In genomic region chr7:138049505-138050116, GRCh38 we compare ENCODE assay signal across 1 cellular context.
TF ChIP-seq lines count a peak whose summit lies in the region.

No MANE protein-coding gene starts in this region.

TF ChIP-seq in HepG2, 621 proteins besides CTCF, POLR2A, EP300 and RAD21 (continued from another document and continues in another):
- TF ChIP-seq HOMEZ (CRISPR knock-in tag; IDR thresholded peaks at IDR 0.05; ENCODE audit: low read depth), result peak; percentile 81; the same call in 1 of the 2 replicates
- TF ChIP-seq ZNF496 (CRISPR knock-in tag; IDR thresholded peaks at IDR 0.05; ENCODE audit: insufficient replicate concordance), result no peak
- TF ChIP-seq MAFG (CRISPR knock-in tag; IDR thresholded peaks at IDR 0.05), result no peak
- TF ChIP-seq SNAPC2 (CRISPR knock-in tag; IDR thresholded peaks at IDR 0.05), result no peak
- no peak for TF ChIP-seq ZBTB10 (CRISPR knock-in tag; IDR thresholded peaks at IDR 0.05; ENCODE audit: borderline replicate concordance)
- peak; percentile 83 for TF ChIP-seq ARID3A (IDR thresholded peaks at IDR 0.05; ENCODE audit: low read depth, low read length)
- no peak for TF ChIP-seq MLLT10 (CRISPR knock-in tag; IDR thresholded peaks at IDR 0.05)
- TF ChIP-seq ZSCAN21 (CRISPR knock-in tag; IDR thresholded peaks at IDR 0.05; ENCODE audit: borderline replicate concordance), result no peak
- no peak for TF ChIP-seq GRHL1 (CRISPR knock-in tag; conservative IDR thresholded peaks at IDR 0.05)
- TF ChIP-seq SIN3A (IDR thresholded peaks at IDR 0.05; ENCODE audit: borderline replicate concordance, low read depth, low read length), result no peak
- TF ChIP-seq DNMT3B (CRISPR knock-in tag; conservative IDR thresholded peaks at IDR 0.05), result no peak
- no peak for TF ChIP-seq SP1 (IDR thresholded peaks at IDR 0.05)
- TF ChIP-seq SP1 (CRISPR knock-in tag; IDR thresholded peaks at IDR 0.05), result no peak
- TF ChIP-seq ZBTB42 (CRISPR knock-in tag; IDR thresholded peaks at IDR 0.05), result no peak
- TF ChIP-seq ATRX (CRISPR knock-in tag; IDR thresholded peaks at IDR 0.05; ENCODE audit: borderline replicate concordance), result no peak
- TF ChIP-seq WIZ (CRISPR knock-in tag; IDR thresholded peaks at IDR 0.05), result no peak
- no peak for TF ChIP-seq NFYC (CRISPR knock-in tag; IDR thresholded peaks at IDR 0.05)
- TF ChIP-seq CREB1 (IDR thresholded peaks at IDR 0.05), result no peak
- TF ChIP-seq CREB1 (CRISPR knock-in tag; IDR thresholded peaks at IDR 0.05), result peak; percentile 61
- TF ChIP-seq ZNF816 (CRISPR knock-in tag; IDR thresholded peaks at IDR 0.05; ENCODE audit: borderline replicate concordance), result no peak; the same call in 1 of the 2 replicates
- TF ChIP-seq TCF7 (IDR thresholded peaks at IDR 0.05; ENCODE audit: low read depth), result peak; percentile 44; the same call in 1 of the 2 replicates
- no peak for TF ChIP-seq HOXA5 (CRISPR knock-in tag; IDR thresholded peaks at IDR 0.05)
- TF ChIP-seq TBP (CRISPR knock-in tag; IDR thresholded peaks at IDR 0.05), result no peak
- TF ChIP-seq DR1 (CRISPR knock-in tag; IDR thresholded peaks at IDR 0.05), result no peak
- no peak for TF ChIP-seq ZFP36L2 (CRISPR knock-in tag; IDR thresholded peaks at IDR 0.05)
- no peak for TF ChIP-seq ZMYM3 (CRISPR knock-in tag; IDR thresholded peaks at IDR 0.05)
- TF ChIP-seq CREBL2 (CRISPR knock-in tag; IDR thresholded peaks at IDR 0.05; ENCODE audit: borderline replicate concordance), result no peak
- TF ChIP-seq SKIL (CRISPR knock-in tag; IDR thresholded peaks at IDR 0.05; ENCODE audit: borderline replicate concordance), result no peak
- no peak for TF ChIP-seq NFE2 (CRISPR knock-in tag; IDR thresholded peaks at IDR 0.05)
- TF ChIP-seq CENPBD1 (CRISPR knock-in tag; IDR thresholded peaks at IDR 0.05; ENCODE audit: borderline replicate concordance, low read depth), result no peak
- TF ChIP-seq SNAPC5 (CRISPR knock-in tag; IDR thresholded peaks at IDR 0.05; ENCODE audit: borderline replicate concordance), result no peak
- no peak for TF ChIP-seq SCMH1 (CRISPR knock-in tag; IDR thresholded peaks at IDR 0.05; ENCODE audit: borderline replicate concordance)
- TF ChIP-seq ZBTB26 (CRISPR knock-in tag; IDR thresholded peaks at IDR 0.05; ENCODE audit: borderline replicate concordance), result no peak
- TF ChIP-seq TEAD2 (CRISPR knock-in tag; IDR thresholded peaks at IDR 0.05), result no peak
- TF ChIP-seq ZNF318 (CRISPR knock-in tag; IDR thresholded peaks at IDR 0.05), result no peak
- peak; percentile 79 for TF ChIP-seq PPARG (CRISPR knock-in tag; conservative IDR thresholded peaks at IDR 0.05)
- no peak for TF ChIP-seq ADNP (CRISPR knock-in tag; IDR thresholded peaks at IDR 0.05)
- no peak for TF ChIP-seq HBP1 (CRISPR knock-in tag; IDR thresholded peaks at IDR 0.05; ENCODE audit: low read depth)
- no peak for TF ChIP-seq ZNF432 (CRISPR knock-in tag; IDR thresholded peaks at IDR 0.05; ENCODE audit: borderline replicate concordance)
- TF ChIP-seq CCDC6 (CRISPR knock-in tag; IDR thresholded peaks at IDR 0.05), result no peak
